ENCODE assay signal across 9 cellular contexts in genomic region chr13:93794197-93794885, GRCh38.
A peak's percentile ranks its signal among the peaks of the same experiment; 100 is the strongest.
DNase-seq lines count a peak whose midpoint lies in the region; ATAC-seq and TF ChIP-seq lines count a peak whose summit lies in the region.
"Had no signal": no experiment of that assay in that cellular context is flagged by ENCODE, and none has a peak within 500 bp of the region (broad histone marks: within the 10 kb centered on the region; RNA-seq: fewer than 3 reads in every experiment).

No MANE protein-coding gene starts in this region.

- H3K27me3 ChIP-seq in esophagus muscularis mucosa (no peaks in the 10 kb centered on the region), psoas muscle (ENCODE audit: insufficient read depth in 3 of 3, low read length in 2 of 3) (no peaks in the 10 kb centered on the region)

- H3K27ac ChIP-seq in esophagus muscularis mucosa (replicated peaks in 1 of 4) (no peak overlapping the region), psoas muscle (no peak overlapping the region)

- peak; percentile 53 for DNase-seq in activated naive CD4-positive, alpha-beta T cell treated with Interleukin-2 at 50 U/mL for 16 hours
- DNase-seq in activated naive CD4-positive, alpha-beta T cell treated with anti-CD3 and anti-CD28 coated beads, Interleukin-2, amount 10 ng/mL, durations not matched to agents 7 days and 5 days = no peak
- no peak for DNase-seq in activated T-cell treated with anti-CD3 and anti-CD28 coated beads, Interleukin-2, amount 50 U/mL, for 4 hours
- DNase-seq in T-helper 9 cell = no peak
- DNase-seq in esophagus muscularis mucosa (ENCODE audit: extremely low spot score) = no peak
- DNase-seq in HPDE6-E6E7 (ENCODE audit: extremely low spot score) = no peak
- DNase-seq in psoas muscle = no peak
- DNase-seq: NCI-H187 treated with DMSO at 0.1 percent for 48 hours had no signal

- no peaks in the 10 kb centered on the region for H3K9me3 Mint-ChIP-seq in activated naive CD4-positive, alpha-beta T cell treated with anti-CD3 and anti-CD28 coated beads, Interleukin-2, amount 10 ng/mL, durations not matched to agents 7 days and 5 days
- no peaks in the 10 kb centered on the region for H3K9me3 Mint-ChIP-seq in activated T-cell treated with anti-CD3 and anti-CD28 coated beads, Interleukin-2, amount 50 U/mL, for 4 hours

- no peak overlapping the region for H3K27ac Mint-ChIP-seq in activated naive CD4-positive, alpha-beta T cell treated with anti-CD3 and anti-CD28 coated beads, Interleukin-2, amount 10 ng/mL, durations not matched to agents 7 days and 5 days

- H3K36me3 ChIP-seq in esophagus muscularis mucosa = no peaks in the 10 kb centered on the region
- H3K36me3 ChIP-seq in psoas muscle (ENCODE audit: insufficient read depth in 1 of 2, low read depth in 1 of 2) = no peaks in the 10 kb centered on the region

- TF ChIP-seq CTCF in esophagus muscularis mucosa (IDR thresholded peaks at IDR 0.05) (no peak), psoas muscle (IDR thresholded peaks at IDR 0.05) (no peak)

- H3K36me3 Mint-ChIP-seq in activated naive CD4-positive, alpha-beta T cell treated with anti-CD3 and anti-CD28 coated beads, Interleukin-2, amount 10 ng/mL, durations not matched to agents 7 days and 5 days = no peaks in the 10 kb centered on the region
- no peaks in the 10 kb centered on the region for H3K36me3 Mint-ChIP-seq in activated T-cell treated with anti-CD3 and anti-CD28 coated beads, Interleukin-2, amount 50 U/mL, for 4 hours (ENCODE audit: insufficient read depth)

- no peaks in the 10 kb centered on the region for H3K9me3 ChIP-seq in esophagus muscularis mucosa
- no peaks in the 10 kb centered on the region for H3K9me3 ChIP-seq in psoas muscle

- H3K27me3 Mint-ChIP-seq in activated naive CD4-positive, alpha-beta T cell treated with anti-CD3 and anti-CD28 coated beads, Interleukin-2, amount 10 ng/mL, durations not matched to agents 7 days and 5 days = no peaks in the 10 kb centered on the region
- H3K27me3 Mint-ChIP-seq in activated T-cell treated with anti-CD3 and anti-CD28 coated beads, Interleukin-2, amount 50 U/mL, for 4 hours (ENCODE audit: low read depth) = peaks cover 11% of the 10 kb centered on the region

- H3K4me3 ChIP-seq in esophagus muscularis mucosa (no peak overlapping the region), psoas muscle (no peak overlapping the region)

- ATAC-seq in HG03060 (IDR thresholded peaks at IDR 0.05; ENCODE audit: low read depth, unreplicated experiment) (peak; percentile 85), psoas muscle (no peak)
- peak; percentile 92 to 93 for ATAC-seq in activated T-cell treated with anti-CD3 and anti-CD28 coated beads, Interleukin-2, amount 50 U/mL, for 4 hours

- H3K4me3 Mint-ChIP-seq in activated naive CD4-positive, alpha-beta T cell treated with anti-CD3 and anti-CD28 coated beads, Interleukin-2, amount 10 ng/mL, durations not matched to agents 7 days and 5 days = no peak overlapping the region
- H3K4me3 Mint-ChIP-seq in activated T-cell treated with anti-CD3 and anti-CD28 coated beads, Interleukin-2, amount 50 U/mL, for 4 hours = no peak overlapping the region

- intact Hi-C loops in esophagus muscularis mucosa (cut with DNase I) (no loop called here), psoas muscle (cut with DNase I) (no loop called here)

- H3K4me1 Mint-ChIP-seq in activated naive CD4-positive, alpha-beta T cell treated with anti-CD3 and anti-CD28 coated beads, Interleukin-2, amount 10 ng/mL, durations not matched to agents 7 days and 5 days = peaks cover 3% of the 10 kb centered on the region
- peaks cover 10% of the 10 kb centered on the region for H3K4me1 Mint-ChIP-seq in activated T-cell treated with anti-CD3 and anti-CD28 coated beads, Interleukin-2, amount 50 U/mL, for 4 hours (ENCODE audit: low read depth)

- H3K4me1 ChIP-seq in esophagus muscularis mucosa (no peaks in the 10 kb centered on the region), psoas muscle (no peaks in the 10 kb centered on the region)

- CTCF ChIA-PET in activated naive CD4-positive, alpha-beta T cell treated with anti-CD3 and anti-CD28 coated beads, Interleukin-2, amount 10 ng/mL, durations not matched to agents 7 days and 5 days (lab: Charles Lee) = no interaction called here

- 83% methylated on average over 3 of the region's 3 CpGs for WGBS in esophagus muscularis mucosa
- 69 to 83% (median 70%) methylated on average over 3 of the region's 3 CpGs for WGBS in psoas muscle, 3 donors

- no peak for TF ChIP-seq EP300 in esophagus muscularis mucosa (IDR thresholded peaks at IDR 0.05)

- no peak for TF ChIP-seq POLR2A in esophagus muscularis mucosa (IDR thresholded peaks at IDR 0.05; ENCODE audit: low read depth)

Comparison
In these comparisons a context has a peak if more than half of its experiments do, and no peak if none do; other contexts are left out.
1. ATAC-seq: peak in HG03060 (single experiment) and activated T-cell treated with anti-CD3 and anti-CD28 coated beads, Interleukin-2, amount 50 U/mL, for 4 hours (2 of 2); none in psoas muscle (0 of 4).